ENCODE assay signal across 27 cellular contexts in genomic region chr15:75389791-75390382, GRCh38. TPM values are rescaled to one million over a fixed set of nuclear protein-coding genes. Genes with fewer than 3 reads are reported as not detected.
DNase-seq lines count a peak whose midpoint lies in the region; ATAC-seq and TF ChIP-seq lines count a peak whose summit lies in the region.
"Had no signal": no experiment of that assay in that cellular context is flagged by ENCODE, and none has a peak within 500 bp of the region (broad histone marks: within the 10 kb centered on the region; RNA-seq: fewer than 3 reads in every experiment).

No MANE protein-coding gene starts in this region.

- WGBS in thyroid gland, 2 donors = 41 to 56% methylated on average over 1 of the region's 1 CpG

- no peak for TF ChIP-seq CTCF in thyroid gland (IDR thresholded peaks at IDR 0.05)

- H3K4me1 Mint-ChIP-seq in activated naive CD8-positive, alpha-beta T cell treated with anti-CD3 and anti-CD28 coated beads, Interleukin-2, amount 10 ng/mL, durations not matched to agents 7 days and 5 days = peaks cover 4% of the 10 kb centered on the region
- H3K4me1 Mint-ChIP-seq in activated naive CD8-positive, alpha-beta T cell treated with anti-CD3 and anti-CD28 coated beads, Interleukin-2, amount 50 U/mL, for 24 hours = peaks cover 12% of the 10 kb centered on the region
- H3K4me1 Mint-ChIP-seq: H9 had no signal

- H3K4me3 Mint-ChIP-seq in activated naive CD8-positive, alpha-beta T cell treated with anti-CD3 and anti-CD28 coated beads, Interleukin-2, amount 10 ng/mL, durations not matched to agents 7 days and 5 days = no peak overlapping the region
- no peak overlapping the region for H3K4me3 Mint-ChIP-seq in activated naive CD8-positive, alpha-beta T cell treated with anti-CD3 and anti-CD28 coated beads, Interleukin-2, amount 50 U/mL, for 24 hours
- H3K4me3 Mint-ChIP-seq: activated CD4-positive, alpha-beta memory T cell treated with anti-CD3 and anti-CD28 coated beads, Interleukin-2, amount 10 ng/mL, durations not matched to agents 7 days and 5 days; activated naive CD4-positive, alpha-beta T cell treated with anti-CD3 and anti-CD28 coated beads for 36 hours; central memory CD8-positive, alpha-beta T cell; H9; naive thymus-derived CD4-positive, alpha-beta T cell had no signal

- no peaks in the 10 kb centered on the region for H3K9me3 Mint-ChIP-seq in activated naive CD8-positive, alpha-beta T cell treated with anti-CD3 and anti-CD28 coated beads, Interleukin-2, amount 10 ng/mL, durations not matched to agents 7 days and 5 days
- no peaks in the 10 kb centered on the region for H3K9me3 Mint-ChIP-seq in activated naive CD8-positive, alpha-beta T cell treated with anti-CD3 and anti-CD28 coated beads, Interleukin-2, amount 50 U/mL, for 24 hours
- H3K9me3 Mint-ChIP-seq: activated CD4-positive, alpha-beta memory T cell treated with anti-CD3 and anti-CD28 coated beads, Interleukin-2, amount 10 ng/mL, durations not matched to agents 7 days and 5 days; activated naive CD4-positive, alpha-beta T cell treated with anti-CD3 and anti-CD28 coated beads for 36 hours; central memory CD8-positive, alpha-beta T cell; H9; naive thymus-derived CD4-positive, alpha-beta T cell had no signal

- no peak for ATAC-seq in activated naive CD8-positive, alpha-beta T cell treated with anti-CD3 and anti-CD28 coated beads, Interleukin-2, amount 10 ng/mL, durations not matched to agents 7 days and 5 days (ENCODE audit: low read depth)
- no peak for ATAC-seq in activated naive CD8-positive, alpha-beta T cell treated with anti-CD3 and anti-CD28 coated beads, Interleukin-2, amount 50 U/mL, for 24 hours
- ATAC-seq in HG03108 (IDR thresholded peaks at IDR 0.05; ENCODE audit: unreplicated experiment) = no peak
- ATAC-seq: left cardiac atrium; naive thymus-derived CD4-positive, alpha-beta T cell; PC-3 had no signal

- no peak for DNase-seq in activated naive CD8-positive, alpha-beta T cell treated with anti-CD3 and anti-CD28 coated beads, Interleukin-2, amount 10 ng/mL, durations not matched to agents 7 days and 5 days
- no peak for DNase-seq in activated naive CD8-positive, alpha-beta T cell treated with anti-CD3 and anti-CD28 coated beads, Interleukin-2, amount 50 U/mL, for 24 hours
- DNase-seq in NCI-H460 (ENCODE audit: extremely low read depth, low read depth) (peak; percentile 8), iPS-NIHi11 (ENCODE audit: low spot score) (peak; percentile 37), thyroid gland (peak; percentile 72 to 77), RPMI8226 (no peak), OCI-M2 (lab: John Stamatoyannopoulos, UW; ENCODE audit: unreplicated experiment) (no peak)
- DNase-seq: activated CD4-positive, alpha-beta memory T cell treated with anti-CD3 and anti-CD28 coated beads, Interleukin-2, amount 10 ng/mL, durations not matched to agents 7 days and 5 days; activated CD4-positive, CD25-positive, alpha-beta regulatory T cell treated with anti-CD3 and anti-CD28 coated beads, Interleukin-2, amount 50 U/mL, for 72 hours; activated naive CD4-positive, alpha-beta T cell treated with anti-CD3 and anti-CD28 coated beads for 36 hours; activated T-cell treated with anti-CD3 and anti-CD28 coated beads, Interleukin-2, amount 50 U/mL, for 48 hours; aorta; COR-L47; H9; left cardiac atrium; naive thymus-derived CD4-positive, alpha-beta T cell; NCI-H1092; NCI-H2029; NCI-H2227 treated with DMSO at 0.1 percent for 48 hours; PC-3; SIG-M5; T-helper 1 cell had no signal

- peaks cover 27% of the 10 kb centered on the region for H3K36me3 Mint-ChIP-seq in activated naive CD8-positive, alpha-beta T cell treated with anti-CD3 and anti-CD28 coated beads, Interleukin-2, amount 10 ng/mL, durations not matched to agents 7 days and 5 days
- peaks cover 58% of the 10 kb centered on the region for H3K36me3 Mint-ChIP-seq in activated naive CD8-positive, alpha-beta T cell treated with anti-CD3 and anti-CD28 coated beads, Interleukin-2, amount 50 U/mL, for 24 hours (ENCODE audit: low read depth)

- H3K27me3 Mint-ChIP-seq in activated naive CD8-positive, alpha-beta T cell treated with anti-CD3 and anti-CD28 coated beads, Interleukin-2, amount 10 ng/mL, durations not matched to agents 7 days and 5 days = no peaks in the 10 kb centered on the region
- H3K27me3 Mint-ChIP-seq in activated naive CD8-positive, alpha-beta T cell treated with anti-CD3 and anti-CD28 coated beads, Interleukin-2, amount 50 U/mL, for 24 hours = no peaks in the 10 kb centered on the region
- H3K27me3 Mint-ChIP-seq: activated CD4-positive, alpha-beta memory T cell treated with anti-CD3 and anti-CD28 coated beads, Interleukin-2, amount 10 ng/mL, durations not matched to agents 7 days and 5 days; central memory CD8-positive, alpha-beta T cell; naive thymus-derived CD4-positive, alpha-beta T cell had no signal

- peaks cover 32 to 66% of the 10 kb centered on the region in 2 donors for H3K4me1 ChIP-seq in thyroid gland
- H3K4me1 ChIP-seq: suprapubic skin, vagina had no signal

- POLR2A ChIA-PET in activated naive CD8-positive, alpha-beta T cell treated with anti-CD3 and anti-CD28 coated beads, Interleukin-2, amount 10 ng/mL, durations not matched to agents 7 days and 5 days (lab: Charles Lee) = interaction anchor here (0.8 kb wide), 1 partner anchor 22 kb away, joined by 3 read pairs; no protein-coding TSS in a partner anchor

- no peaks in the 10 kb centered on the region for H3K27me3 ChIP-seq in thyroid gland
- H3K27me3 ChIP-seq: BLaER1, suprapubic skin, vagina had no signal

- H3K36me3 ChIP-seq in thyroid gland = peaks cover 28 to 29% of the 10 kb centered on the region in 2 donors

- H3K4me3 ChIP-seq in thyroid gland (replicated peaks in 1 of 3) = no peak overlapping the region
- H3K4me3 ChIP-seq: BLaER1, suprapubic skin, vagina had no signal

- TF ChIP-seq POLR2A in thyroid gland (IDR thresholded peaks at IDR 0.05) = peak in 1 of 2 donors; percentile 49

- intact Hi-C loops in thyroid gland (cut with DNase I) = no loop called here

- no peaks in the 10 kb centered on the region for H3K9me3 ChIP-seq in thyroid gland
- H3K9me3 ChIP-seq: BLaER1, suprapubic skin, vagina had no signal

- H3K27ac ChIP-seq in thyroid gland = peak overlapping the region; percentile 62 to 90 (median 89)
- H3K27ac ChIP-seq: BLaER1, suprapubic skin, vagina had no signal

- peak overlapping the region; percentile 64 for H3K27ac Mint-ChIP-seq in activated naive CD8-positive, alpha-beta T cell treated with anti-CD3 and anti-CD28 coated beads, Interleukin-2, amount 10 ng/mL, durations not matched to agents 7 days and 5 days
- H3K27ac Mint-ChIP-seq in activated naive CD8-positive, alpha-beta T cell treated with anti-CD3 and anti-CD28 coated beads, Interleukin-2, amount 50 U/mL, for 24 hours = no peak overlapping the region
- H3K27ac Mint-ChIP-seq: activated CD4-positive, alpha-beta memory T cell treated with anti-CD3 and anti-CD28 coated beads, Interleukin-2, amount 10 ng/mL, durations not matched to agents 7 days and 5 days; activated naive CD4-positive, alpha-beta T cell treated with anti-CD3 and anti-CD28 coated beads for 36 hours; H9 had no signal

RNA-seq across cellular contexts. Expression of gene MAN2C1, which starts 21.5 kb away (rescaled TPM):
- 100 to 1,000 TPM; 232 to 235 TPM for total RNA-seq in activated naive CD8-positive, alpha-beta T cell treated with anti-CD3 and anti-CD28 coated beads, Interleukin-2, amount 10 ng/mL, durations not matched to agents 7 days and 5 days
- 53.9 and 87.7 TPM in 2 replicates for total RNA-seq in NCI-H460 (2014; rRNA removed; shearing (Covaris generic))
- polyA plus RNA-seq in NCI-H460 (2014; cell fraction: nucleus; rRNA removed) = 1,222 and 1,850 TPM in 2 replicates
- 100 to 1,000 TPM; 200 to 357 (median 226) TPM for total RNA-seq in thyroid gland

RNA-seq across cellular contexts. Expression of gene NEIL1, which starts 43.0 kb away (rescaled TPM):
- 1 to 10 TPM; 8.6 to 9.8 TPM for total RNA-seq in activated naive CD8-positive, alpha-beta T cell treated with anti-CD3 and anti-CD28 coated beads, Interleukin-2, amount 10 ng/mL, durations not matched to agents 7 days and 5 days
- 3.6 and 3.7 TPM in 2 replicates for total RNA-seq in NCI-H460 (2014; rRNA removed; shearing (Covaris generic))
- polyA plus RNA-seq in NCI-H460 (2014; cell fraction: nucleus; rRNA removed) = 24.8 and 53.6 TPM in 2 replicates
- total RNA-seq in thyroid gland = 10 to 100 TPM; 25.2 to 71.9 (median 48.8) TPM

RNA-seq across cellular contexts. Expression of gene COMMD4, which starts 54.0 kb away (rescaled TPM):
- total RNA-seq in activated naive CD8-positive, alpha-beta T cell treated with anti-CD3 and anti-CD28 coated beads, Interleukin-2, amount 10 ng/mL, durations not matched to agents 7 days and 5 days = 10 to 100 TPM; 78.2 to 79.3 TPM
- total RNA-seq in NCI-H460 (2014; rRNA removed; shearing (Covaris generic)) = 43.4 and 50.5 TPM in 2 replicates
- 214 and 313 TPM in 2 replicates for polyA plus RNA-seq in NCI-H460 (2014; cell fraction: nucleus; rRNA removed)
- total RNA-seq in thyroid gland = 10 to 100 TPM; 58.1 to 83.6 (median 61.1) TPM

Comparison
In these comparisons a context has a peak if more than half of its experiments do, and no peak if none do; other contexts are left out.
1. DNase-seq: peak in NCI-H460 (single experiment), iPS-NIHi11 (single experiment) and thyroid gland (2 of 2); none in activated naive CD8-positive, alpha-beta T cell treated with anti-CD3 and anti-CD28 coated beads, Interleukin-2, amount 10 ng/mL, durations not matched to agents 7 days and 5 days (single experiment), activated naive CD8-positive, alpha-beta T cell treated with anti-CD3 and anti-CD28 coated beads, Interleukin-2, amount 50 U/mL, for 24 hours (single experiment), RPMI8226 (single experiment) and OCI-M2 (single experiment).